ENCODE assay signal across 7 cellular contexts in genomic region chr7:80060218-80060806, GRCh38.
DNase-seq lines count a peak whose midpoint lies in the region; TF ChIP-seq lines count a peak whose summit lies in the region.

No MANE protein-coding gene starts in this region.

- H3K9me2 ChIP-seq in Loucy (replicated peaks; ENCODE audit: low read depth, low read length) = no peaks in the 10 kb centered on the region

- no peaks in the 10 kb centered on the region; the same call in 1 of the 2 replicates for H3K9me3 ChIP-seq in Loucy (ENCODE audit: insufficient read depth, low read depth, low read length)

- no peak overlapping the region for H3K9ac ChIP-seq in Loucy (ENCODE audit: low read depth, low read length, poor library complexity, severe bottlenecking)

- H3K79me2 ChIP-seq in Loucy (ENCODE audit: insufficient read depth, low read length) = no peaks in the 10 kb centered on the region

- no peaks in the 10 kb centered on the region for H3K36me3 ChIP-seq in Loucy (ENCODE audit: insufficient read depth, low read length)

- H2AFZ ChIP-seq in Loucy (ENCODE audit: low read length) = no peak overlapping the region

- H4K20me1 ChIP-seq in Loucy (ENCODE audit: insufficient read depth, low read length, poor library complexity, severe bottlenecking) = no peaks in the 10 kb centered on the region

- TF ChIP-seq CTCF in GM12865 (IDR thresholded peaks at IDR 0.05; ENCODE audit: insufficient read depth, low read depth, low read length, missing control alignments) (peak; percentile 24), Loucy (conservative IDR thresholded peaks at IDR 0.05; ENCODE audit: low read length) (peak; percentile 73), fibroblast of villous mesenchyme (IDR thresholded peaks at IDR 0.05; ENCODE audit: insufficient read depth, low read depth, low read length) (peak; percentile 47)

- H3K4me3 ChIP-seq in GM12865 (ENCODE audit: low read depth, low read length) (no peak overlapping the region), Loucy (ENCODE audit: low read length, poor library complexity, severe bottlenecking) (no peak overlapping the region), fibroblast of villous mesenchyme (ENCODE audit: low read depth, low read length) (no peak overlapping the region), skeletal muscle cell (ENCODE audit: low read depth, low read length) (no peak overlapping the region)

- H3K4me1 ChIP-seq in Loucy (ENCODE audit: insufficient read depth, low read length, poor library complexity, severe bottlenecking) = no peaks in the 10 kb centered on the region

- no peaks in the 10 kb centered on the region for H3F3A ChIP-seq in Loucy (ENCODE audit: low read depth)

- no peak overlapping the region for H3K4me2 ChIP-seq in Loucy (ENCODE audit: low read depth, low read length, poor library complexity, severe bottlenecking)

- H3K27me3 ChIP-seq in Loucy (ENCODE audit: insufficient read depth, low read length, poor library complexity, severe bottlenecking) = no peaks in the 10 kb centered on the region

- DNase-seq in GM12865 (ENCODE audit: low read depth) (peak; percentile 38), SHP77 (lab: John Stamatoyannopoulos, UW) (peak; percentile 15 to 49), fibroblast of villous mesenchyme (ENCODE audit: low read depth) (peak; percentile 85), skeletal muscle cell (ENCODE audit: low read depth) (peak; percentile 31), AG08396 (ENCODE audit: low spot score) (no peak)
- no peak for DNase-seq in stimulated activated naive CD4-positive, alpha-beta T cell treated with Interleukin-2 at 50 U/mL for 16 hours (lab: John Stamatoyannopoulos, UW)

Comparison
In these comparisons a context has a peak if more than half of its experiments do, and no peak if none do; other contexts are left out.
1. DNase-seq: peak in GM12865 (single experiment), SHP77 (2 of 2), fibroblast of villous mesenchyme (single experiment) and skeletal muscle cell (single experiment); none in stimulated activated naive CD4-positive, alpha-beta T cell treated with Interleukin-2 at 50 U/mL for 16 hours (single experiment) and AG08396 (single experiment).
2. Peak in every context shown above with its lines, with median percentiles within 50 percentile points of each other: CTCF ChIP-seq.